In genomic region chr2:132991464-132992045, GRCh38 we compare ENCODE assay signal across 13 cellular contexts.
"Had no signal": no experiment of that assay in that cellular context is flagged by ENCODE, and none has a peak within 500 bp of the region (broad histone marks: within the 10 kb centered on the region; RNA-seq: fewer than 3 reads in every experiment).

No MANE protein-coding gene starts in this region.

- DNase-seq: activated CD4-positive, alpha-beta T cell treated with anti-CD3 and anti-CD28 coated beads, Interleukin-2, amount 50 U/mL, for 48 hours; activated CD4-positive, CD25-positive, alpha-beta regulatory T cell treated with anti-CD3 and anti-CD28 coated beads, Interleukin-2, amount 50 U/mL, for 72 hours; activated gamma-delta T cell treated with Interleukin-2 at 50 U/mL for 16 hours; activated T-cell treated with anti-CD3 and anti-CD28 coated beads, Interleukin-2, amount 50 U/mL, for 72 hours; heart left ventricle; left ventricle myocardium superior; mesendoderm; nephron progenitor cell; psoas muscle; right lobe of liver; stimulated activated CD4-positive, alpha-beta T cell treated with anti-CD3 and anti-CD28 coated beads, Interleukin-2, amount 100 ng/mL, for 24 hours; stimulated activated naive B cell treated with anti-CD40 and anti-IgM and Interleukin-4, amounts not matched to agents 10 μg/mL and 1 μg/mL and 100 μg/mL, for 72 hours; T-helper 9 cell had no signal

- ATAC-seq: activated T-cell treated with anti-CD3 and anti-CD28 coated beads, Interleukin-2, amount 50 U/mL, for 72 hours; heart left ventricle; left ventricle myocardium superior; psoas muscle; stimulated activated naive B cell treated with anti-CD40 and anti-IgM and Interleukin-4, amounts not matched to agents 10 μg/mL and 1 μg/mL and 100 μg/mL, for 72 hours had no signal
